ENCODE assay signal across 21 cellular contexts in the genomic region with DNA sequence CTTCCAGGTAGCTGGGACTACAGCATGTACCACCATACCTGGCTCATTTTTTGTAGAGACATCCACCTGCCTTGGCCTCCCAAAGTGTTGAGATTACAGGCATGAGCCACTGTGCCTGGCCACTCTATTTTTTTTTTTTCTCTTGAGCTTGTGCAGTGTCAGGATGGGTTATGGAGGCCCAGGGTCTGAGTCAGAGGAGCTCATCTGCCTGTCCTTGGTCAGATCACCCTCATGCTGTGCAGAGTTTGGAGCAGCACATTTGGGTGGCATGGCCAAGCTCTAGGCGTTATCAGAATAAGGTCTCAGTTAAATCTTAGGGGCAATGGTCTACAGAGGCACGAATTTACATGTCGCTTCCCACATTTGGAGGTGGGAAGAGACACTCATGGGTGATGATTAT.
"Had no signal": no experiment of that assay in that cellular context is flagged by ENCODE, and none has a peak within 500 bp of the region (broad histone marks: within the 10 kb centered on the region; RNA-seq: fewer than 3 reads in every experiment).

No MANE protein-coding gene starts in this region.

- H3K27ac ChIP-seq: esophagus squamous epithelium, gastroesophageal sphincter, pancreas, stomach, uterus had no signal

- DNase-seq: cerebellar nuclear complex; effector memory CD8-positive, alpha-beta T cell; esophagus squamous epithelium; glutamatergic neuron; kidney; left cardiac atrium; left ventricle myocardium superior; midbrain; occipital lobe; pancreas; small intestine; stimulated activated CD4-positive, alpha-beta T cell treated with anti-CD3 and anti-CD28 coated beads, Interleukin-12 subunit alpha, Interleukin-12 subunit beta, amount 100 ng/mL, for 4 hours; stomach; substantia nigra; uterus had no signal

- H3K4me3 Mint-ChIP-seq: dendritic cell treated with granulocyte-macrophage colony-stimulating factor and Interleukin-4, amounts not matched to agents 40 ng/mL and 50 ng/mL, for 4 days; effector memory CD8-positive, alpha-beta T cell; natural killer cell treated with Interleukin-12 subunit alpha and Interleukin-12 subunit beta and Interleukin-15 and Interleukin-18, amount 100 ng/mL, for 72 hours; type B pancreatic cell had no signal

- H3K9me3 ChIP-seq: esophagus squamous epithelium, gastroesophageal sphincter, pancreas, stomach, thyroid gland, uterus had no signal

- H3K27me3 ChIP-seq: esophagus squamous epithelium, gastroesophageal sphincter, pancreas, stomach, thyroid gland, uterus had no signal

- H3K9me3 Mint-ChIP-seq: dendritic cell treated with granulocyte-macrophage colony-stimulating factor and Interleukin-4, amounts not matched to agents 40 ng/mL and 50 ng/mL, for 4 days; effector memory CD8-positive, alpha-beta T cell; natural killer cell treated with Interleukin-12 subunit alpha and Interleukin-12 subunit beta and Interleukin-15 and Interleukin-18, amount 100 ng/mL, for 72 hours; type B pancreatic cell had no signal

- H3K4me1 ChIP-seq: esophagus squamous epithelium, pancreas, uterus had no signal

- H3K27me3 Mint-ChIP-seq: dendritic cell treated with granulocyte-macrophage colony-stimulating factor and Interleukin-4, amounts not matched to agents 40 ng/mL and 50 ng/mL, for 4 days; effector memory CD8-positive, alpha-beta T cell; natural killer cell treated with Interleukin-12 subunit alpha and Interleukin-12 subunit beta and Interleukin-15 and Interleukin-18, amount 100 ng/mL, for 72 hours; progenitor cell of endocrine pancreas; type B pancreatic cell had no signal

- H3K4me3 ChIP-seq: esophagus squamous epithelium, gastroesophageal sphincter, pancreas, stomach, thyroid gland, uterus had no signal

- H3K36me3 ChIP-seq: uterus had no signal

- ATAC-seq: effector memory CD8-positive, alpha-beta T cell; gastroesophageal sphincter; natural killer cell treated with Interleukin-12 subunit alpha and Interleukin-12 subunit beta and Interleukin-15 and Interleukin-18, amount 100 ng/mL, for 72 hours; pancreas had no signal

- H3K27ac Mint-ChIP-seq: dendritic cell treated with granulocyte-macrophage colony-stimulating factor and Interleukin-4, amounts not matched to agents 40 ng/mL and 50 ng/mL, for 4 days; effector memory CD8-positive, alpha-beta T cell; progenitor cell of endocrine pancreas; type B pancreatic cell had no signal
